ENCODE assay signal across 12 cellular contexts in genomic region chr2:121599963-121600651, GRCh38. TPM values are rescaled to one million over a fixed set of nuclear protein-coding genes. Genes with fewer than 3 reads are reported as not detected.
DNase-seq lines count a peak whose midpoint lies in the region; ATAC-seq and TF ChIP-seq lines count a peak whose summit lies in the region.
"Had no signal": no experiment of that assay in that cellular context is flagged by ENCODE, and none has a peak within 500 bp of the region (broad histone marks: within the 10 kb centered on the region; RNA-seq: fewer than 3 reads in every experiment).

No MANE protein-coding gene starts in this region.

- no peak for TF ChIP-seq CTCF in DOHH2 (IDR thresholded peaks at IDR 0.05; ENCODE audit: low read depth, low read length, poor library complexity, severe bottlenecking)
- no peak for TF ChIP-seq CTCF in Panc1 (IDR thresholded peaks at IDR 0.05)
- no peak for TF ChIP-seq CTCF in progenitor cell of endocrine pancreas (IDR thresholded peaks at IDR 0.05; ENCODE audit: unreplicated experiment)

- no peaks in the 10 kb centered on the region for H3K9me2 ChIP-seq in DOHH2 (replicated peaks; ENCODE audit: control insufficient read depth, low read length)

- in situ Hi-C loops in Panc1 (cut with HindIII; ENCODE audit: low pct_unique_long_range_greater_than_20kb, low sequenced_read_pairs), result no loop called here

- ATAC-seq in GM18909 (IDR thresholded peaks at IDR 0.05; ENCODE audit: poor library complexity, unreplicated experiment), result peak; percentile 47
- ATAC-seq in HG02938 (IDR thresholded peaks at IDR 0.05; ENCODE audit: unreplicated experiment), result peak; percentile 59
- ATAC-seq in Panc1, result no peak
- ATAC-seq in GM18505 (IDR thresholded peaks at IDR 0.05; ENCODE audit: unreplicated experiment), result no peak

- H3K27ac ChIP-seq in DOHH2 (ENCODE audit: low read depth, low read length) (peak overlapping the region; percentile 21), Panc1 (ENCODE audit: low read length) (no peak overlapping the region)
- no peak overlapping the region for H3K27ac ChIP-seq in CD8-positive, alpha-beta memory T cell (ENCODE audit: low read depth, low read length)

- TF ChIP-seq POLR2A in GM18505 (IDR thresholded peaks at IDR 0.05; ENCODE audit: borderline replicate concordance, extremely low read depth, insufficient read depth, insufficient read length), result no peak

- peaks cover 57 to 85% (median 80%) of the 10 kb centered on the region in 3 donors for H3K4me1 Mint-ChIP-seq in CD8-positive, alpha-beta memory T cell
- peaks cover 20% of the 10 kb centered on the region for H3K4me1 Mint-ChIP-seq in progenitor cell of endocrine pancreas (ENCODE audit: low read depth)

- H3K4me3 Mint-ChIP-seq in CD8-positive, alpha-beta memory T cell, result peak overlapping the region in 2 of 7 donors; percentile 27 to 40
- no peak overlapping the region for H3K4me3 Mint-ChIP-seq in progenitor cell of endocrine pancreas (ENCODE audit: low read depth)
- H3K4me3 Mint-ChIP-seq: dendritic cell treated with granulocyte-macrophage colony-stimulating factor and Interleukin-4, amounts not matched to agents 40 ng/mL and 50 ng/mL, for 4 days had no signal

- H4K20me1 ChIP-seq in DOHH2 (ENCODE audit: control insufficient read depth, insufficient read depth, low read depth, low read length), result no peaks in the 10 kb centered on the region

- H3K9me3 Mint-ChIP-seq in CD8-positive, alpha-beta memory T cell, result no peaks in the 10 kb centered on the region
- no peaks in the 10 kb centered on the region for H3K9me3 Mint-ChIP-seq in progenitor cell of endocrine pancreas (ENCODE audit: low read depth)
- H3K9me3 Mint-ChIP-seq: dendritic cell treated with granulocyte-macrophage colony-stimulating factor and Interleukin-4, amounts not matched to agents 40 ng/mL and 50 ng/mL, for 4 days had no signal

- H3K27me3 ChIP-seq in DOHH2 (ENCODE audit: control insufficient read depth, low read length) (no peaks in the 10 kb centered on the region), Panc1 (ENCODE audit: control insufficient read depth, insufficient read depth, low read length) (no peaks in the 10 kb centered on the region)
- no peaks in the 10 kb centered on the region for H3K27me3 ChIP-seq in CD8-positive, alpha-beta memory T cell (ENCODE audit: insufficient read depth, low read length, poor library complexity, severe bottlenecking)

- H3K36me3 Mint-ChIP-seq in CD8-positive, alpha-beta memory T cell, result peaks cover 4 to 53% (median 5%) of the 10 kb centered on the region in 3 donors
- H3K36me3 Mint-ChIP-seq in progenitor cell of endocrine pancreas (ENCODE audit: insufficient read depth), result peaks cover 4% of the 10 kb centered on the region

- DNase-seq in Panc1 (ENCODE audit: low read depth, low spot score) (no peak), HuH-7.5 (ENCODE audit: low spot score) (no peak), progenitor cell of endocrine pancreas (ENCODE audit: low spot score, unreplicated experiment) (no peak)
- DNase-seq in CD8-positive, alpha-beta memory T cell, result no peak
- DNase-seq: activated gamma-delta T cell treated with Interleukin-2 at 50 U/mL for 16 hours, AML-193, HCEC 1CT had no signal

- CTCF ChIA-PET in Panc1 (lab: Charles Lee), result no interaction called here
- CTCF ChIA-PET in CD8-positive, alpha-beta memory T cell (lab: Charles Lee), result no interaction called here

- H3K36me3 ChIP-seq in DOHH2 (ENCODE audit: control insufficient read depth, low read length), result peaks cover 39% of the 10 kb centered on the region
- H3K36me3 ChIP-seq in Panc1 (ENCODE audit: control insufficient read depth, insufficient read depth, low read length), result no peaks in the 10 kb centered on the region
- peaks cover 2% of the 10 kb centered on the region for H3K36me3 ChIP-seq in CD8-positive, alpha-beta memory T cell (ENCODE audit: insufficient read depth, low read length)

- no peaks in the 10 kb centered on the region for H3K27me3 Mint-ChIP-seq in CD8-positive, alpha-beta memory T cell
- no peaks in the 10 kb centered on the region for H3K27me3 Mint-ChIP-seq in progenitor cell of endocrine pancreas
- H3K27me3 Mint-ChIP-seq: dendritic cell treated with granulocyte-macrophage colony-stimulating factor and Interleukin-4, amounts not matched to agents 40 ng/mL and 50 ng/mL, for 4 days had no signal

- H3K4me2 ChIP-seq in DOHH2 (ENCODE audit: low read length), result peak overlapping the region; percentile 12

- TSS peak; percentile 39 for BruUV-seq in Panc1 (replicated peaks; lab: Mats Ljungman, UMichigan)

- POLR2A ChIA-PET in Panc1 (lab: Charles Lee), result no interaction called here
- POLR2A ChIA-PET in CD8-positive, alpha-beta memory T cell (lab: Charles Lee), result no interaction called here

- no peak overlapping the region for H3K4me3 ChIP-seq in DOHH2 (ENCODE audit: low read length)
- no peak overlapping the region for H3K4me3 ChIP-seq in Panc1 (ENCODE audit: low read depth in 2 of 2, low read length in 2 of 2)
- H3K4me3 ChIP-seq in CD8-positive, alpha-beta memory T cell (ENCODE audit: low read length), result no peak overlapping the region

- peaks cover 27% of the 10 kb centered on the region for H3F3A ChIP-seq in DOHH2 (ENCODE audit: control insufficient read depth, insufficient read depth)

- intact Hi-C loops in Panc1 (cut with micrococcal nuclease; ENCODE audit: unreplicated experiment), result loop anchor here (5.0 kb wide), 2 partner anchors 47 to 117 kb away; partner anchors contain the start of gene CLASP1

- H3K9me3 ChIP-seq in DOHH2 (ENCODE audit: control insufficient read depth, insufficient read depth, low read length), result no peaks in the 10 kb centered on the region
- H3K9me3 ChIP-seq in Panc1 (ENCODE audit: control insufficient read depth, insufficient read depth, low read depth, low read length), result no peaks in the 10 kb centered on the region
- H3K9me3 ChIP-seq in CD8-positive, alpha-beta memory T cell (ENCODE audit: low read length), result no peaks in the 10 kb centered on the region

- H3K4me1 ChIP-seq in DOHH2 (ENCODE audit: control insufficient read depth, low read length) (peaks cover 91% of the 10 kb centered on the region), Panc1 (ENCODE audit: control insufficient read depth, insufficient read depth, low read length) (peaks cover 12% of the 10 kb centered on the region; the same call in 1 of the 2 replicates)
- H3K4me1 ChIP-seq in CD8-positive, alpha-beta memory T cell (ENCODE audit: insufficient read depth, low read length), result peaks cover 34% of the 10 kb centered on the region

- peak overlapping the region in 4 of 8 donors; percentile 4 to 51 (median 28) for H3K27ac Mint-ChIP-seq in CD8-positive, alpha-beta memory T cell
- H3K27ac Mint-ChIP-seq in progenitor cell of endocrine pancreas, result no peak overlapping the region
- H3K27ac Mint-ChIP-seq: dendritic cell treated with granulocyte-macrophage colony-stimulating factor and Interleukin-4, amounts not matched to agents 40 ng/mL and 50 ng/mL, for 4 days had no signal

- peaks cover 96% of the 10 kb centered on the region for H3K79me2 ChIP-seq in DOHH2 (ENCODE audit: control insufficient read depth, low read length)

RNA-seq across cellular contexts. Expression of gene CLASP1, which starts 49.2 kb away (rescaled TPM):
- total RNA-seq in Panc1 (2021; ENCODE audit: unreplicated experiment), result 49.2 TPM
- polyA plus RNA-seq in Panc1 (2012; ENCODE audit: insufficient read length), result 22.2 TPM
- total RNA-seq in CD8-positive, alpha-beta memory T cell, result 10 to 100 TPM; 62.6 to 66.0 TPM
- polyA plus RNA-seq in CD8-positive, alpha-beta memory T cell, result 22.2 TPM
- 98.4 and 102 TPM in 2 replicates for total RNA-seq in progenitor cell of endocrine pancreas

Comparison
In these comparisons a context has a peak if more than half of its experiments do, and no peak if none do; other contexts are left out.
1. ATAC-seq: peak in GM18909 (single experiment) and HG02938 (single experiment); none in Panc1 (single experiment) and GM18505 (single experiment).